Comparison of ENCODE assay signal across 1 cellular context in genomic region chr6:27545271-27546046, GRCh38.
TF ChIP-seq lines count a peak whose summit lies in the region.

No MANE protein-coding gene starts in this region.

TF ChIP-seq in K562, 482 proteins besides CTCF, POLR2A, EP300 and RAD21 (continued from another document and continues in another):
- TF ChIP-seq CEBPZ (IDR thresholded peaks at IDR 0.05; ENCODE audit: borderline replicate concordance, low read depth, low read length) (no peak), KAT2B (IDR thresholded peaks at IDR 0.05; ENCODE audit: low read depth, low read length) (no peak), GABPA (tag; conservative IDR thresholded peaks at IDR 0.05; ENCODE audit: low read depth) (no peak), ERF (CRISPR knock-in tag; IDR thresholded peaks at IDR 0.05) (no peak), PBX2 (CRISPR knock-in tag; IDR thresholded peaks at IDR 0.05; ENCODE audit: low read depth) (no peak), PBX2 (tag; conservative IDR thresholded peaks at IDR 0.05; ENCODE audit: low read depth) (no peak), KDM5B (IDR thresholded peaks at IDR 0.05; ENCODE audit: insufficient replicate concordance, low read depth, low read length) (peak; percentile 57), BDP1 (IDR thresholded peaks at IDR 0.05; ENCODE audit: insufficient read depth, insufficient read length) (peak; percentile 91), TRIM25 (IDR thresholded peaks at IDR 0.05; ENCODE audit: borderline replicate concordance) (no peak), ZNF408 (CRISPR knock-in tag; IDR thresholded peaks at IDR 0.05; ENCODE audit: low read depth) (no peak), BMI1 (IDR thresholded peaks at IDR 0.05; ENCODE audit: low read length) (no peak), MAZ (CRISPR knock-in tag; conservative IDR thresholded peaks at IDR 0.05 in 1 of 2, IDR thresholded peaks at IDR 0.05 in 1 of 2) (peak in 1 of 2 experiments; percentile 69; a peak in 2 of 4 replicates), E2F8 (IDR thresholded peaks at IDR 0.05; ENCODE audit: low read depth, partially characterized antibody) (peak; percentile 92), SUPT5H (IDR thresholded peaks at IDR 0.05) (0 out of 2 replicates have a peak, but pooled peaks have one; percentile 13), ZFP36 (IDR thresholded peaks at IDR 0.05; ENCODE audit: low read depth, low read length, partially characterized antibody) (no peak), ZNF764 (CRISPR knock-in tag; IDR thresholded peaks at IDR 0.05; ENCODE audit: low read depth) (peak; percentile 91), POLR2AphosphoS5 (IDR thresholded peaks at IDR 0.05; ENCODE audit: control insufficient read depth, insufficient read depth, low read depth, low read length) (no peak), ZNF3 (CRISPR knock-in tag; IDR thresholded peaks at IDR 0.05) (no peak), RBM22 (IDR thresholded peaks at IDR 0.05; ENCODE audit: low read depth, low read length, poor library complexity, severe bottlenecking) (no peak), MITF (IDR thresholded peaks at IDR 0.05) (no peak), MYBL2 (IDR thresholded peaks at IDR 0.05; ENCODE audit: low read depth) (peak; percentile 62; the same call in 1 of the 2 replicates), MYBL2 (CRISPR knock-in tag; IDR thresholded peaks at IDR 0.05; ENCODE audit: borderline replicate concordance) (no peak), PRMT5 (CRISPR knock-in tag; IDR thresholded peaks at IDR 0.05) (no peak), ZC3H4 (CRISPR knock-in tag; IDR thresholded peaks at IDR 0.05; ENCODE audit: borderline replicate concordance) (no peak), CCAR2 (IDR thresholded peaks at IDR 0.05; ENCODE audit: low read depth, low read length) (0 out of 2 replicates have a peak, but pooled peaks have one; percentile 60), ZBTB8A (IDR thresholded peaks at IDR 0.05; ENCODE audit: partially characterized antibody) (peak; percentile 78), HES1 (IDR thresholded peaks at IDR 0.05; ENCODE audit: low read depth) (no peak; the same call in 1 of the 2 replicates), BRF2 (IDR thresholded peaks at IDR 0.05; ENCODE audit: borderline replicate concordance, insufficient read depth, insufficient read length) (no peak), ZNF57 (CRISPR knock-in tag; IDR thresholded peaks at IDR 0.05) (no peak), ZNF699 (CRISPR knock-in tag; IDR thresholded peaks at IDR 0.05; ENCODE audit: insufficient replicate concordance) (no peak), CREBBP (IDR thresholded peaks at IDR 0.05; ENCODE audit: low read depth, low read length) (no peak), MLLT1 (IDR thresholded peaks at IDR 0.05) (peak; percentile 57 to 76; a peak in 3 of 4 replicates), MIER1 (IDR thresholded peaks at IDR 0.05; ENCODE audit: low read depth) (no peak), CC2D1A (IDR thresholded peaks at IDR 0.05) (peak; percentile 46; the same call in 1 of the 2 replicates), ZNF134 (CRISPR knock-in tag; conservative IDR thresholded peaks at IDR 0.05) (no peak), PCBP2 (IDR thresholded peaks at IDR 0.05; ENCODE audit: low read depth, low read length, poor library complexity, severe bottlenecking) (no peak), XRCC4 (IDR thresholded peaks at IDR 0.05; ENCODE audit: extremely low read depth, insufficient read depth, insufficient read length) (no peak), NR2C1 (IDR thresholded peaks at IDR 0.05) (no peak), NR2C1 (tag; IDR thresholded peaks at IDR 0.05) (0 out of 2 replicates have a peak, but pooled peaks have one; percentile 39), E2F4 (CRISPR knock-in tag; IDR thresholded peaks at IDR 0.05; ENCODE audit: low read depth) (no peak), RBM34 (IDR thresholded peaks at IDR 0.05; ENCODE audit: borderline replicate concordance, insufficient read depth, low read length) (no peak), ZNF175 (CRISPR knock-in tag; IDR thresholded peaks at IDR 0.05; ENCODE audit: low read depth) (no peak), NELFE (IDR thresholded peaks at IDR 0.05; ENCODE audit: insufficient read depth, insufficient read length) (no peak), THRAP3 (IDR thresholded peaks at IDR 0.05; ENCODE audit: borderline replicate concordance) (no peak), ZNF77 (CRISPR knock-in tag; IDR thresholded peaks at IDR 0.05) (no peak), PYGO2 (tag; IDR thresholded peaks at IDR 0.05) (no peak), CGGBP1 (CRISPR knock-in tag; IDR thresholded peaks at IDR 0.05) (no peak)
